8 cellular contexts compared by ENCODE assay signal in the genomic region with DNA sequence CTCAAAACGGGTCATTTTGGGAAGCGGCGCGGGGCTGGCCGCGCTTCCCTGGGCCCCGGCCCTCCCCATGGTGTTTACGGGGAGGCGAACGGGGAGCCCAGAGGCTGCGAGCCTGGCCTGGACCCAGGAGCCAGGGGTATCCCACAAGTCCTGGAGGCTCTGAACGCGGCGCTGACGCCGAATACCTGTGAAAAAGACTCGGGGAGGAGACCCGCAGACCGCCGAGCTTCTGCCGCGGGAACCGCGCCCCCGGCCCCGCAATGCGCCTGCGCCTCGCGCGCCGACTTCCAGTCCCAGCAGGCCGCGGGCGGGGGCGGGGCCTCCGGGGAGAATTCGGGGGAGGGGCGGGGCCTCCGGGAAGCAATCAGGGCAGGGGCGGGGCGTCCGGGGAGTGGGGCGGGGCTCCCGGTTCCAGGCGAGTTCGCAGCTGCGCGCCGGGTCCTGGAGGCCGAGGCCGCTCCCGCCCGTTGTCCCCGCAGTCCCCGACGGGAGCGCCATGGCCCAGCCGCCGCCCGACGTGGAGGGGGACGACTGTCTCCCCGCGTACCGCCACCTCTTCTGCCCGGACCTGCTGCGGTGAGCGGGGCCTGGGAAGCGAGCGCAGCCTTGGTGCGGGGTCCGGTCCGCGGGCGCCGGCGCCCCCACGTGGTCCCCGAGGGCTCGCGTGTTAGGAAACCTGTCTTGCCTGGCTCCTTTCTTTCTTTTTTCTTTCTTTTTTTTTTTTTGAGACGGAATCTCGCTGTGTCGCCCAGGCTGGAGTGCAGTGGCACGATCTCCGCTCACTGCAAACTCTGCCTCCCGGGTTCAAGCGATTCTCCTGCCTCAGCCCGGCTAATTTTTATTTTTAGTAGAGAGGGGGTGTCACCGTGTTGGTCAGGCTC. TPM values are rescaled to one million over a fixed set of nuclear protein-coding genes. Genes with fewer than 3 reads are reported as not detected.
DNase-seq lines count a peak whose midpoint lies in the region; ATAC-seq and FAIRE-seq lines count a peak whose summit lies in the region.

A gene with protein sequence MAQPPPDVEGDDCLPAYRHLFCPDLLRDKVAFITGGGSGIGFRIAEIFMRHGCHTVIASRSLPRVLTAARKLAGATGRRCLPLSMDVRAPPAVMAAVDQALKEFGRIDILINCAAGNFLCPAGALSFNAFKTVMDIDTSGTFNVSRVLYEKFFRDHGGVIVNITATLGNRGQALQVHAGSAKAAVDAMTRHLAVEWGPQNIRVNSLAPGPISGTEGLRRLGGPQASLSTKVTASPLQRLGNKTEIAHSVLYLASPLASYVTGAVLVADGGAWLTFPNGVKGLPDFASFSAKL (plus strand): TSS at position 418 of the 881 bp plus-strand sequence. CDS start 79 bp downstream, at position 497.

- H3K36me3 Mint-ChIP-seq in activated CD8-positive, alpha-beta memory T cell treated with anti-CD3 and anti-CD28 coated beads, Interleukin-2, amount 10 ng/mL, durations not matched to agents 7 days and 5 days = no peaks in the 10 kb centered on the region

- no peaks in the 10 kb centered on the region for H3K27me3 ChIP-seq in endocrine pancreas (ENCODE audit: control insufficient read depth, insufficient read depth, low read length)

- peak within 1 kb of the TSS; percentile 83 for H3K27ac Mint-ChIP-seq in activated CD8-positive, alpha-beta memory T cell treated with anti-CD3 and anti-CD28 coated beads, Interleukin-2, amount 10 ng/mL, durations not matched to agents 7 days and 5 days

- peak; percentile 60 to 97 (median 92) for DNase-seq in C1 segment of cervical spinal cord (lab: John Stamatoyannopoulos, UW)
- peak; percentile 96 for DNase-seq in GM19239 (ENCODE audit: insufficient read length, low spot score)
- DNase-seq in NK-92 (lab: John Stamatoyannopoulos, UW; ENCODE audit: unreplicated experiment) = peak; percentile 91
- DNase-seq in activated CD8-positive, alpha-beta memory T cell treated with anti-CD3 and anti-CD28 coated beads, Interleukin-2, amount 10 ng/mL, durations not matched to agents 7 days and 5 days = peak; percentile 98
- peak; percentile 99 for DNase-seq in mesenteric fat pad (ENCODE audit: low spot score)
- DNase-seq in stimulated activated CD8-positive, alpha-beta memory T cell treated with anti-CD3 and anti-CD28 coated beads, Interleukin-15, amount 100 ng/mL, for 1 hour (ENCODE audit: low read depth) = peak; percentile 99

- H3K36me3 ChIP-seq in endocrine pancreas (ENCODE audit: control insufficient read depth, insufficient read depth, low read length) = no peaks in the 10 kb centered on the region

- H3K4me3 ChIP-seq in endocrine pancreas (ENCODE audit: control insufficient read depth, insufficient read depth, low read length) = no peak within 1 kb of the TSS

- peak within 1 kb of the TSS; percentile 81 for H3K4me3 Mint-ChIP-seq in activated CD8-positive, alpha-beta memory T cell treated with anti-CD3 and anti-CD28 coated beads, Interleukin-2, amount 10 ng/mL, durations not matched to agents 7 days and 5 days

- CTCF ChIA-PET in activated CD8-positive, alpha-beta memory T cell treated with anti-CD3 and anti-CD28 coated beads, Interleukin-2, amount 10 ng/mL, durations not matched to agents 7 days and 5 days (lab: Charles Lee) = interaction anchor here (0.7 to 2.0 kb wide), 7 partner anchors 9 to 295 kb away, joined by 3 to 10 read pairs (median 4); partner anchors contain the start of gene RAB11FIP3

- peak within 1 kb of the TSS; percentile 81 for H3K9ac ChIP-seq in endocrine pancreas (ENCODE audit: control insufficient read depth, insufficient read depth, low read length)

- peaks cover 8% of the 10 kb centered on the region for H3K27me3 Mint-ChIP-seq in activated CD8-positive, alpha-beta memory T cell treated with anti-CD3 and anti-CD28 coated beads, Interleukin-2, amount 10 ng/mL, durations not matched to agents 7 days and 5 days

- ATAC-seq in HG03520 (IDR thresholded peaks at IDR 0.05; ENCODE audit: unreplicated experiment) = peak; percentile 45
- ATAC-seq in activated CD8-positive, alpha-beta memory T cell treated with anti-CD3 and anti-CD28 coated beads, Interleukin-2, amount 10 ng/mL, durations not matched to agents 7 days and 5 days = peak; percentile 86

- peaks cover 10% of the 10 kb centered on the region for H3K4me1 Mint-ChIP-seq in activated CD8-positive, alpha-beta memory T cell treated with anti-CD3 and anti-CD28 coated beads, Interleukin-2, amount 10 ng/mL, durations not matched to agents 7 days and 5 days

- H3K4me1 ChIP-seq in endocrine pancreas (ENCODE audit: control insufficient read depth, insufficient read depth, low read length) = no peaks in the 10 kb centered on the region

- no peaks in the 10 kb centered on the region for H3K9me3 Mint-ChIP-seq in activated CD8-positive, alpha-beta memory T cell treated with anti-CD3 and anti-CD28 coated beads, Interleukin-2, amount 10 ng/mL, durations not matched to agents 7 days and 5 days (ENCODE audit: low read depth)

- no peak for FAIRE-seq in GM19239 (lab: Jason Lieb, UNC)

- H3K9me3 ChIP-seq in endocrine pancreas (ENCODE audit: control insufficient read depth, low read length) = no peaks in the 10 kb centered on the region

RNA-seq across cellular contexts. Expression of the gene that starts here (rescaled TPM):
- total RNA-seq in activated CD8-positive, alpha-beta memory T cell treated with anti-CD3 and anti-CD28 coated beads, Interleukin-2, amount 10 ng/mL, durations not matched to agents 7 days and 5 days = 1 to 10 TPM; 5.9 to 6.3 TPM
- total RNA-seq in mesenteric fat pad = 21.8 TPM
